9 cellular contexts compared by ENCODE assay signal in the genomic region with DNA sequence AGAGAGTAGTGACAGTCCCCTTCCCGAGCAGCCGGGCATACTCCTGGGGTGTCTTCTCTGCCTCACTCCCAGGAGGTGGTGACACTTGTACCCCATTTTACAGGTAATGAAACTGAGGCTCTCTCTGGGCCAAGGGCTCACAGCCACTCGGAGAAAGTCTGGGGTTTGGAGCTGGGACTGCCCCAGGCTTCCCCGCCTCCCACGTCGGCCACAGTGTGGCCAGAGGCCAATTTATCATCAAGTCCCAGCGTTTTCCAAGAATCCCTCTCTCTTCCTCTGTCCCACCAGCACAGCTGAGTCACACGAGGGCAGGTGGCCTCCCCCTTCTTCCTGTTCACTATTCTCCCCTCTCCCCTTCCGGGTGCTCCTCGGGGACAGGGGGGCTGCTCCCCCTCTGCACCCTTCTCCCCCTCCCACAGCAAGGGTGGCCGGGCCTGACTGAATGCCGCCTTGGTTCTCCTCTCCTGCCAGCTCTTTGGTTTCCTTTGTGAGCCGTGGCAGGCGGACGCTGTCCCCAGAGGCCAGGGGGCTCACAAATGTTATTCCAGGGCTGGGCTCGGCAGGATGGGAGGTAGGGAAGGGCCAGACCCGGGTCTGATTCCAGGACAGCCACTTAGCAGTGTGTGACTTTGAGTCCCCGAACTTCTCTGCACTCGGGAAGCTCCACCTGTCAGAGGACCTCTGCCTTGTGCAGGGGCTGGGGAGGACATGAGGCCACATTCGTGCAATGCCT. TPM values are rescaled to one million over a fixed set of nuclear protein-coding genes. Genes with fewer than 3 reads are reported as not detected.
DNase-seq lines count a peak whose midpoint lies in the region; ATAC-seq and TF ChIP-seq lines count a peak whose summit lies in the region.
"Had no signal": no experiment of that assay in that cellular context is flagged by ENCODE, and none has a peak within 500 bp of the region (broad histone marks: within the 10 kb centered on the region; RNA-seq: fewer than 3 reads in every experiment).

No MANE protein-coding gene starts in this region.

- H3K79me2 ChIP-seq in MM.1S (ENCODE audit: low read length), result no peaks in the 10 kb centered on the region

- H3K36me3 ChIP-seq in MM.1S (replicated peaks; ENCODE audit: insufficient read depth, low read length), result no peaks in the 10 kb centered on the region
- H3K36me3 ChIP-seq in vagina, result no peaks in the 10 kb centered on the region
- H3K36me3 ChIP-seq: neutrophil had no signal

- DNase-seq in D341Med (ENCODE audit: low spot score), result peak; percentile 41
- no peak for DNase-seq in MM.1S
- DNase-seq in chondrocyte (ENCODE audit: low spot score), result no peak
- DNase-seq in midbrain (lab: John Stamatoyannopoulos, UW), result peak; percentile 81
- no peak for DNase-seq in vagina (ENCODE audit: extremely low spot score in 2 of 2)

- no peaks in the 10 kb centered on the region for H4K20me1 ChIP-seq in MM.1S (ENCODE audit: insufficient read depth, low read length)

- peak overlapping the region; percentile 25 for H3K4me3 Mint-ChIP-seq in chondrocyte (ENCODE audit: unreplicated experiment)

- H3K4me2 ChIP-seq in MM.1S (ENCODE audit: low read depth, low read length), result peak overlapping the region; percentile 37; the same call in 1 of the 2 replicates

- H3K27ac Mint-ChIP-seq in chondrocyte (ENCODE audit: unreplicated experiment), result peak overlapping the region; percentile 69

- no peaks in the 10 kb centered on the region for H3K9me3 ChIP-seq in MM.1S (replicated peaks; ENCODE audit: insufficient read depth, low read length)
- H3K9me3 ChIP-seq in vagina, result no peaks in the 10 kb centered on the region
- H3K9me3 ChIP-seq: neutrophil had no signal

- H3K4me1 Mint-ChIP-seq in chondrocyte (ENCODE audit: low read depth), result peaks cover 25% of the 10 kb centered on the region

- ATAC-seq in HG02763 (IDR thresholded peaks at IDR 0.05; ENCODE audit: unreplicated experiment), result no peak
- no peak for ATAC-seq in HG03342 (IDR thresholded peaks at IDR 0.05; ENCODE audit: unreplicated experiment)
- ATAC-seq in HG03095 (IDR thresholded peaks at IDR 0.05; ENCODE audit: unreplicated experiment), result no peak

- H3K4me3 ChIP-seq in MM.1S (ENCODE audit: low read length) (no peak overlapping the region), vagina (peak overlapping the region; percentile 13 to 33)

- H3K27me3 Mint-ChIP-seq in chondrocyte (ENCODE audit: low read depth), result no peaks in the 10 kb centered on the region

- intact Hi-C loops in vagina (cut with DNase I), result no loop called here

- no peak for TF ChIP-seq CTCF in MM.1S (IDR thresholded peaks at IDR 0.05; ENCODE audit: low read length)
- no peak for TF ChIP-seq CTCF in chondrocyte (IDR thresholded peaks at IDR 0.05)
- TF ChIP-seq CTCF in vagina (IDR thresholded peaks at IDR 0.05), result no peak

- no peaks in the 10 kb centered on the region for H3F3A ChIP-seq in MM.1S (ENCODE audit: insufficient read depth, low read length)

- H3K9ac ChIP-seq in MM.1S (ENCODE audit: low read length), result no peak overlapping the region

- no peak overlapping the region for H2AFZ ChIP-seq in MM.1S (ENCODE audit: low read length)

- no peaks in the 10 kb centered on the region for H3K36me3 Mint-ChIP-seq in chondrocyte (ENCODE audit: low read depth)

- no peaks in the 10 kb centered on the region for H3K9me3 Mint-ChIP-seq in chondrocyte (ENCODE audit: low read depth)

- H3K4me1 ChIP-seq in MM.1S (ENCODE audit: low read length), result no peaks in the 10 kb centered on the region
- H3K4me1 ChIP-seq in vagina, result peaks cover 36% of the 10 kb centered on the region

- no peak overlapping the region for H3K27ac ChIP-seq in MM.1S (ENCODE audit: low read length)
- peak overlapping the region; percentile 41 for H3K27ac ChIP-seq in vagina
- H3K27ac ChIP-seq: neutrophil had no signal

- no peaks in the 10 kb centered on the region for H3K9me2 ChIP-seq in MM.1S (replicated peaks; ENCODE audit: insufficient read depth, low read length)

- no peaks in the 10 kb centered on the region for H3K27me3 ChIP-seq in MM.1S (replicated peaks; ENCODE audit: insufficient read depth, low read length)
- H3K27me3 ChIP-seq in vagina, result no peaks in the 10 kb centered on the region

- TF ChIP-seq POLR2A in vagina (IDR thresholded peaks at IDR 0.05), result no peak

RNA-seq across cellular contexts. Expression of a gene that starts 17.7 kb away (rescaled TPM):
- 27.0 to 33.0 TPM (median 32.6 TPM) in 3 replicates for total RNA-seq in chondrocyte
- 24.3 TPM for total RNA-seq in vagina

RNA-seq across cellular contexts. Expression of a gene that starts 52.7 kb away (rescaled TPM):
- total RNA-seq in chondrocyte (11.0 to 18.4 TPM (median 11.3 TPM) in 3 replicates), vagina (14.5 TPM)

Comparison
In these comparisons a context has a peak if more than half of its experiments do, and no peak if none do; other contexts are left out.
1. DNase-seq: peak in D341Med (single experiment) and midbrain (single experiment); none in MM.1S (single experiment), chondrocyte (single experiment) and vagina (0 of 2).